Comparison of ENCODE assay signal across 17 cellular contexts in the genomic region with DNA sequence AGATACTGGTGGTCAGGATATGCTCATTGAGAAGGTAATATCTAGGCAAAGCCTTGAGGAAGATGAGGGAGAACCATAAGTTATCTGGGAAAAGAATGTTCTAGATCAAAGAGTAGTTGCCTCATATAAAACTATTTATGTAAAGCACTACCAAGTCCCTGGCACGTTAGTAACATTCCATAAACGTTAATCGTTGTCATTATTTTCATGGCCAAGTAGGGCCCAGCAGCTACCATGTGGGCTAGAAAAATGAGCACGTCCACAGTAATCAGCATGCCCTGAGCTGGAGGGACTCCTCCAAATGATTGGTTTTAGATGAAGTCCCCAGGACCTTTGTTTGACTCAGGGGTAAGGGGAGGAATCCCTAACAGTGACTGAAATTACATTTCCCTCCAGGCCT. TPM values are rescaled to one million over a fixed set of nuclear protein-coding genes. Genes with fewer than 3 reads are reported as not detected.
A peak's percentile ranks its signal among the peaks of the same experiment; 100 is the strongest.
DNase-seq lines count a peak whose midpoint lies in the region; ATAC-seq and TF ChIP-seq lines count a peak whose summit lies in the region.
"Had no signal": no experiment of that assay in that cellular context is flagged by ENCODE, and none has a peak within 500 bp of the region (broad histone marks: within the 10 kb centered on the region; RNA-seq: fewer than 3 reads in every experiment).

No MANE protein-coding gene starts in this region.

- ATAC-seq in HG03045 (IDR thresholded peaks at IDR 0.05; ENCODE audit: unreplicated experiment) (no peak), HG02840 (IDR thresholded peaks at IDR 0.05; ENCODE audit: low FRiP score, unreplicated experiment) (no peak)
- ATAC-seq: foreskin keratinocyte, T-cell had no signal

- DNase-seq in AG08396 (ENCODE audit: low spot score): peak; percentile 16
- peak; percentile 37 for DNase-seq in HS-5 (ENCODE audit: low read depth)
- peak; percentile 11 for DNase-seq in astrocyte of the spinal cord (ENCODE audit: low read depth, low spot score)
- peak; percentile 40 for DNase-seq in fibroblast of pulmonary artery (ENCODE audit: low read depth)
- DNase-seq in stimulated activated CD4-positive, alpha-beta T cell treated with anti-CD3 and anti-CD28 coated beads, Interleukin-1b, Interleukin-23, amount 100 ng/mL, for 48 hours: no peak
- DNase-seq in A172 (ENCODE audit: low spot score): no peak
- DNase-seq: activated CD4-positive, alpha-beta memory T cell treated with anti-CD3 and anti-CD28 coated beads, Interleukin-2, amount 10 ng/mL, durations not matched to agents 7 days and 5 days; activated CD4-positive, CD25-positive, alpha-beta regulatory T cell treated with anti-CD3 and anti-CD28 coated beads, Interleukin-2, amount 50 U/mL, for 72 hours; KBM-7; mesendoderm; NCI-H1694; stimulated activated CD8-positive, alpha-beta memory T cell treated with anti-CD3 and anti-CD28 coated beads, Interleukin-4, amount 100 ng/mL, for 48 hours; T-cell had no signal

- H3K4me3 ChIP-seq in astrocyte of the spinal cord (ENCODE audit: low read depth, low read length) (no peak overlapping the region), fibroblast of pulmonary artery (replicated peaks; ENCODE audit: low read depth, low read length) (no peak overlapping the region)
- H3K4me3 ChIP-seq: SJSA1 had no signal

- no peak for TF ChIP-seq CTCF in astrocyte of the spinal cord (IDR thresholded peaks at IDR 0.05; ENCODE audit: low read depth, low read length)
- TF ChIP-seq CTCF in fibroblast of pulmonary artery (IDR thresholded peaks at IDR 0.05; ENCODE audit: low read length, missing control alignments): no peak

- in situ Hi-C loops in astrocyte of the spinal cord (cut with HindIII; ENCODE audit: low sequenced_read_pairs): no loop called here

RNA-seq across cellular contexts. Expression of gene AFTPH, which starts 32.7 kb away (rescaled TPM):
- 24.1 and 30.6 TPM in 2 replicates for total RNA-seq in A172 (2014; rRNA removed; shearing (Covaris generic))

RNA-seq across cellular contexts. Expression of gene LGALSL, which starts 37.5 kb away (rescaled TPM):
- total RNA-seq in A172 (2014; rRNA removed; shearing (Covaris generic)): 7.6 and 20.3 TPM in 2 replicates

Comparison
In these comparisons a context has a peak if more than half of its experiments do, and no peak if none do; other contexts are left out.
1. DNase-seq: peak in AG08396 (single experiment), HS-5 (single experiment), astrocyte of the spinal cord (single experiment) and fibroblast of pulmonary artery (single experiment); none in stimulated activated CD4-positive, alpha-beta T cell treated with anti-CD3 and anti-CD28 coated beads, Interleukin-1b, Interleukin-23, amount 100 ng/mL, for 48 hours (single experiment) and A172 (single experiment).